Comparison of ENCODE assay signal across 14 cellular contexts in the genomic region with DNA sequence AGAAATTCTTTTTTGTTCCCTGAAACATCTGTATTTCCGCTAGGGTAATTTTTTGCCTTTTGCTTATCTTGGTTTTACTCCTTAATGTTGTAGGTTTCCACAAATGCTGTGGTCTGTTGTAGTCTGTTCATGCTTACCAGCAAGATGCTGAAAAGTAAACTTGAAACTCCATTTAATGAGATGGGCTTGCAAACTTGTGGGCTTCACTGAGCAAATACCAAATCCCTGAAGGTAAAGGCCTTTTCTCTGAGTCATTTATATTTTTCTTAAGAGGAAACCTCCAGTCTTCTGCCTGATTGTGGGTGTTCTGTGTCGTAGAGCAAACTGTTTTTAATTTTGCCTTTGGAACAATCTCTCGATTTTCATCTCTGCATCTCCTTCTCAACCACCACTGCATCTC. TPM values are rescaled to one million over a fixed set of nuclear protein-coding genes. Genes with fewer than 3 reads are reported as not detected.
DNase-seq lines count a peak whose midpoint lies in the region; ATAC-seq, FAIRE-seq and TF ChIP-seq lines count a peak whose summit lies in the region.
"Had no signal": no experiment of that assay in that cellular context is flagged by ENCODE, and none has a peak within 500 bp of the region (broad histone marks: within the 10 kb centered on the region; RNA-seq: fewer than 3 reads in every experiment).

No MANE protein-coding gene starts in this region.

- no peak overlapping the region for H3K27ac Mint-ChIP-seq in CD4-positive, alpha-beta T cell
- H3K27ac Mint-ChIP-seq: activated CD4-positive, alpha-beta T cell treated with anti-CD3 and anti-CD28 coated beads, Interleukin-2, amount 10 ng/mL, durations not matched to agents 7 days and 5 days had no signal

- intact Hi-C loops in CD4-positive, alpha-beta T cell (cut with DNase I, micrococcal nuclease): loop anchor here in 1 of 2 experiments (5.0 kb wide), 1 partner anchor 37 kb away; no protein-coding TSS in a partner anchor

- TF ChIP-seq POLR2A in GM12891 (IDR thresholded peaks at IDR 0.05; ENCODE audit: low read depth, low read length): no peak

- peaks cover 14% of the 10 kb centered on the region for H3K9me3 ChIP-seq in CD4-positive, alpha-beta T cell (ENCODE audit: control insufficient read depth, low read length)
- H3K9me3 ChIP-seq: body of pancreas had no signal

- FAIRE-seq in GM12891 (lab: Jason Lieb, UNC): peak; percentile 85
- FAIRE-seq: D721Med had no signal

- POLR2A ChIA-PET in CD4-positive, alpha-beta T cell (lab: Charles Lee): no interaction called here

- peaks cover 37% of the 10 kb centered on the region for H3K4me1 Mint-ChIP-seq in CD4-positive, alpha-beta T cell (ENCODE audit: low read depth)

- H3K4me3 Mint-ChIP-seq in CD4-positive, alpha-beta T cell: no peak overlapping the region
- H3K4me3 Mint-ChIP-seq: activated CD4-positive, alpha-beta T cell treated with anti-CD3 and anti-CD28 coated beads, Interleukin-2, amount 10 ng/mL, durations not matched to agents 7 days and 5 days had no signal

- H3K27me3 Mint-ChIP-seq in CD4-positive, alpha-beta T cell: no peaks in the 10 kb centered on the region
- H3K27me3 Mint-ChIP-seq: activated CD4-positive, alpha-beta T cell treated with anti-CD3 and anti-CD28 coated beads, Interleukin-2, amount 10 ng/mL, durations not matched to agents 7 days and 5 days had no signal

- no peak for TF ChIP-seq CTCF in CD4-positive, alpha-beta T cell (IDR thresholded peaks at IDR 0.05)

- no peaks in the 10 kb centered on the region for H3K27me3 ChIP-seq in CD4-positive, alpha-beta T cell (ENCODE audit: control insufficient read depth, insufficient read depth, low read length)
- H3K27me3 ChIP-seq: body of pancreas had no signal

- CTCF ChIA-PET in CD4-positive, alpha-beta T cell (lab: Charles Lee): no interaction called here

- peak; percentile 46 for ATAC-seq in GM19467 (IDR thresholded peaks at IDR 0.05; ENCODE audit: unreplicated experiment)
- ATAC-seq in CD4-positive, alpha-beta T cell (ENCODE audit: poor library complexity): no peak
- ATAC-seq: body of pancreas had no signal

- DNase-seq in GM12891 (ENCODE audit: insufficient read length, low spot score) (no peak), HT1080 (ENCODE audit: low read depth) (peak; percentile 38), iris pigment epithelial cell (ENCODE audit: low read depth) (peak; percentile 39), NCI-H2196 (lab: John Stamatoyannopoulos, UW; ENCODE audit: unreplicated experiment) (no peak), NCI-H774 (lab: John Stamatoyannopoulos, UW) (no peak), RPMI8226 (no peak)
- DNase-seq in CD4-positive, alpha-beta T cell: no peak
- DNase-seq: activated CD4-positive, alpha-beta T cell treated with anti-CD3 and anti-CD28 coated beads, Interleukin-2, amount 10 ng/mL, durations not matched to agents 7 days and 5 days; body of pancreas; NCI-H226; stimulated activated naive CD4-positive, alpha-beta T cell had no signal

- peaks cover 81% of the 10 kb centered on the region for H3K36me3 Mint-ChIP-seq in CD4-positive, alpha-beta T cell (ENCODE audit: low read depth)

- no peak overlapping the region for H3K27ac ChIP-seq in CD4-positive, alpha-beta T cell (ENCODE audit: low read depth, low read length)
- H3K27ac ChIP-seq: body of pancreas had no signal

- peaks cover 7% of the 10 kb centered on the region for H3K9me3 Mint-ChIP-seq in CD4-positive, alpha-beta T cell

TF ChIP-seq in GM12891, 5 proteins besides CTCF, POLR2A, EP300 and RAD21:
- TF ChIP-seq TAF1 (IDR thresholded peaks at IDR 0.05; ENCODE audit: low read depth, low read length): no peak
- no peak for TF ChIP-seq POLR2AphosphoS5 (IDR thresholded peaks at IDR 0.05; ENCODE audit: low read depth, low read length)
- no peak for TF ChIP-seq SPI1 (IDR thresholded peaks at IDR 0.05; ENCODE audit: low read depth, low read length)
- no peak for TF ChIP-seq PAX5 (IDR thresholded peaks at IDR 0.05; ENCODE audit: insufficient read depth, low read length, severe bottlenecking)
- no peak for TF ChIP-seq POU2F2 (IDR thresholded peaks at IDR 0.05; ENCODE audit: low read depth, low read length)

RNA-seq across cellular contexts. Expression of gene SP140, which starts 9.3 kb away (rescaled TPM):
- polyA plus RNA-seq in GM12891 (2012; ENCODE audit: low read depth, missing spikeins): 54.9 TPM
- 6.9 and 9.3 TPM in 2 replicates for total RNA-seq in HT1080 (2014; rRNA removed; shearing (Covaris generic))
- polyA plus RNA-seq in HT1080 (2015; cell fraction: cytosol; rRNA removed): 2.9 and 3.1 TPM in 2 replicates
- 4.7 and 6.8 TPM in 2 replicates for polyA plus RNA-seq in HT1080 (2015; cell fraction: nucleus; rRNA removed)
- 10 to 100 TPM; 51.2 to 55.1 TPM for total RNA-seq in CD4-positive, alpha-beta T cell

RNA-seq across cellular contexts. Expression of gene SP110, which starts 15.1 kb away (rescaled TPM):
- polyA plus RNA-seq in GM12891 (2012; ENCODE audit: low read depth, missing spikeins): 64.0 TPM
- 12.4 and 15.1 TPM in 2 replicates for total RNA-seq in HT1080 (2014; rRNA removed; shearing (Covaris generic))
- 13.8 and 13.9 TPM in 2 replicates for polyA plus RNA-seq in HT1080 (2015; cell fraction: cytosol; rRNA removed)
- polyA plus RNA-seq in HT1080 (2015; cell fraction: nucleus; rRNA removed): 16.9 and 22.9 TPM in 2 replicates
- 10 to 100 TPM; 59.4 to 63.7 TPM for total RNA-seq in CD4-positive, alpha-beta T cell
- polyA plus RNA-seq: neural cell had no signal

Comparison
In these comparisons a context has a peak if more than half of its experiments do, and no peak if none do; other contexts are left out.
1. DNase-seq: peak in HT1080 (single experiment) and iris pigment epithelial cell (single experiment); none in GM12891 (single experiment), NCI-H2196 (single experiment), NCI-H774 (single experiment), RPMI8226 (single experiment) and CD4-positive, alpha-beta T cell (0 of 10).